In genomic region chr1:32963746-32964460, GRCh38 we compare ENCODE assay signal across 1 cellular context.
TF ChIP-seq lines count a peak whose summit lies in the region.

No MANE protein-coding gene starts in this region.

TF ChIP-seq in K562, 482 proteins besides CTCF, POLR2A, EP300 and RAD21 (continued from another document):
- TF ChIP-seq SIN3B (IDR thresholded peaks at IDR 0.05; ENCODE audit: low read depth) (peak; percentile 33; the same call in 1 of the 2 replicates), SMARCE1 (IDR thresholded peaks at IDR 0.05) (0 out of 2 replicates have a peak, but pooled peaks have one; percentile 47), CHCHD3 (CRISPR knock-in tag; IDR thresholded peaks at IDR 0.05) (no peak), PRMT5 (CRISPR knock-in tag; IDR thresholded peaks at IDR 0.05) (no peak), ERF (CRISPR knock-in tag; IDR thresholded peaks at IDR 0.05) (peak; percentile 51), E2F6 (IDR thresholded peaks at IDR 0.05; ENCODE audit: borderline replicate concordance in 1 of 2, extremely low read depth in 1 of 2, insufficient read depth in 1 of 2, insufficient read length in 1 of 2, low read depth in 1 of 2, low read length in 1 of 2, poor library complexity in 1 of 2, severe bottlenecking in 1 of 2) (peak; percentile 50 to 54), CUX1 (CRISPR knock-in tag; IDR thresholded peaks at IDR 0.05) (no peak), SFPQ (IDR thresholded peaks at IDR 0.05; ENCODE audit: low read depth, low read length) (no peak)
- TF ChIP-seq, protein P1, sequence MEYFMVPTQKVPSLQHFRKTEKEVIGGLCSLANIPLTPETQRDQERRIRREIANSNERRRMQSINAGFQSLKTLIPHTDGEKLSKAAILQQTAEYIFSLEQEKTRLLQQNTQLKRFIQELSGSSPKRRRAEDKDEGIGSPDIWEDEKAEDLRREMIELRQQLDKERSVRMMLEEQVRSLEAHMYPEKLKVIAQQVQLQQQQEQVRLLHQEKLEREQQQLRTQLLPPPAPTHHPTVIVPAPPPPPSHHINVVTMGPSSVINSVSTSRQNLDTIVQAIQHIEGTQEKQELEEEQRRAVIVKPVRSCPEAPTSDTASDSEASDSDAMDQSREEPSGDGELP (CRISPR knock-in tag; IDR thresholded peaks at IDR 0.05; ENCODE audit: borderline replicate concordance), result peak; percentile 79
